In the genomic region with DNA sequence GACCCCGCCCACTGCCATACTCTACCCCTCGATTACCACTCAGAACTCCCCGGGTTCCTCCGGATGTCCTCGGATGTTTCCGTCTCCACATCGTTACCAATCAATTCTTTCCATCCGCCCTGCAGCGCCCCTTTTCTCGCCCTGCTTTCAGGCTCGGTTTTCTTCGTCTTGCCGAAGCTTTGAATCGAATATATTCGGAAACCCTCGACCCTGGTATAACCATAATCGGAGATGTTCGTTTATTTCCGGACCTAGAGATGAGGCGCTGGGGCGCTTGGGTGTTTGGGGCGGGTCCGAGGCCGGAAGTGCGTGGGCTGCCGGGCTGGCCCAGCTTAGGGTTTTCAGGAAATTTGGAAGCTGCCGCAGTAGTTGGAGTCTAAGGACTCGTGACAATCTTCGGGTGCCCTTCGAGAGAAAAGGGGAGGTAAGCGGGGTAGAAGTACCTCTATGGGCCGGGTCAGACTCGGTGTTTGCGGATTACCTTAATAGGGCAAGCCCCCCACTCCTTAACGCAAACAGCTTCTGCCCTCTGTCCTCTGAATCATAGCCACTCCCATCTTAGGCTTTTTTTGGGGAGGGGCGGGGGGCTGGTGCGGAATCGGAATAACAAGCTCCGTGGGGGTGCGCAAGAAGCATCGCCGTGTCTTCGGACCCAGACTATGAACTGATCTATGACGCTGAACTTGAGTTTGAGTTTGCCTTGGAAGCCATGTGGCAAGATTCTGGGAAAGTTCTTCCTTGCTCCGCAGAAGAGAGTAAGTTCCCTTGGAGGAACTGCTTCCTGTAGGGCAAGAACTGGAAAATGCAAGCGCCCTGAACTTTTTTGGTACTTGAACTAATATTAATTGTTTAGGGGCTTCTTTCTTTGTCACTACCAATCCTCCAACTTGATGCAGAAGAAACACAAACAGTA, we compare ENCODE assay signal across 8 cellular contexts. TPM values are rescaled to one million over a fixed set of nuclear protein-coding genes. Genes with fewer than 3 reads are reported as not detected.
DNase-seq lines count a peak whose midpoint lies in the region; ATAC-seq and TF ChIP-seq lines count a peak whose summit lies in the region.

Gene C14orf119 (plus strand): TSS at position 310 of the 913 bp plus-strand sequence. CDS start 2,154 bp downstream, outside the sequence.

- ATAC-seq in GM18498 (IDR thresholded peaks at IDR 0.05; ENCODE audit: unreplicated experiment) = peak; percentile 93
- ATAC-seq in HG02759 (IDR thresholded peaks at IDR 0.05; ENCODE audit: unreplicated experiment) = peak; percentile 90
- peak; percentile 98 for ATAC-seq in sciatic nerve

- no peaks in the 10 kb centered on the region for H3K9me2 ChIP-seq in hepatocyte (replicated peaks; ENCODE audit: insufficient read depth)

- WGBS in hepatocyte (ENCODE audit: low lambda C conversion rate, missing lambda C conversion rate) = 1% methylated on average over 46 of the region's 46 CpGs

- no peaks in the 10 kb centered on the region for H3K9me3 ChIP-seq in Peyer's patch
- H3K9me3 ChIP-seq in hepatocyte (ENCODE audit: low read depth) = no peaks in the 10 kb centered on the region

- peak within 1 kb of the TSS; percentile 93 to 100 (median 97) for H3K27ac ChIP-seq in Peyer's patch
- H3K27ac ChIP-seq in hepatocyte = peak within 1 kb of the TSS; percentile 91

- intact Hi-C loops in sciatic nerve (cut with DNase I) = no loop called here

- H3K4me1 ChIP-seq in Peyer's patch (peaks cover 6 to 27% (median 10%) of the 10 kb centered on the region in 4 donors), hepatocyte (ENCODE audit: insufficient read depth) (peaks cover 18% of the 10 kb centered on the region)

- H3K79me2 ChIP-seq in hepatocyte = peaks cover 73% of the 10 kb centered on the region

- in situ Hi-C loops in astrocyte of the cerebellum (cut with HindIII; ENCODE audit: low sequenced_read_pairs) = loop anchor here (10.0 kb wide), 1 partner anchor 91 kb away; no protein-coding TSS in a partner anchor

- H3K27me3 ChIP-seq in Peyer's patch = no peaks in the 10 kb centered on the region
- H3K27me3 ChIP-seq in hepatocyte = no peaks in the 10 kb centered on the region

- H3K36me3 ChIP-seq in Peyer's patch (peaks cover 0 to 51% (median 0%) of the 10 kb centered on the region in 3 donors), hepatocyte (replicated peaks; ENCODE audit: insufficient read depth, low read depth) (no peaks in the 10 kb centered on the region)

- H3K4me2 ChIP-seq in hepatocyte = peak within 1 kb of the TSS; percentile 93

- TF ChIP-seq CTCF in Peyer's patch (IDR thresholded peaks at IDR 0.05) = no peak
- no peak for TF ChIP-seq CTCF in astrocyte of the cerebellum (IDR thresholded peaks at IDR 0.05; ENCODE audit: low read depth, low read length, missing control alignments)
- TF ChIP-seq CTCF in hepatocyte (IDR thresholded peaks at IDR 0.05; ENCODE audit: poor library complexity) = no peak

- peak; percentile 93 to 100 (median 100) for DNase-seq in Peyer's patch
- peak; percentile 99 for DNase-seq in astrocyte of the cerebellum (ENCODE audit: low read depth)
- peak; percentile 100 for DNase-seq in hepatocyte (ENCODE audit: low spot score)
- DNase-seq in sciatic nerve (ENCODE audit: low spot score) = peak; percentile 100
- no peak for DNase-seq in NCI-H1092 treated with DMSO at 0.1 percent for 48 hours (lab: John Stamatoyannopoulos, UW)
- no peak for DNase-seq in NCI-H187 (lab: John Stamatoyannopoulos, UW)

- H3K4me3 ChIP-seq in Peyer's patch (peak within 1 kb of the TSS; percentile 76 to 100 (median 95)), astrocyte of the cerebellum (ENCODE audit: low read depth, low read length) (peak within 1 kb of the TSS; percentile 92), hepatocyte (peak within 1 kb of the TSS; percentile 51)

- peak within 1 kb of the TSS; percentile 13 for H2AFZ ChIP-seq in hepatocyte

- peaks cover 31% of the 10 kb centered on the region for H4K20me1 ChIP-seq in hepatocyte (ENCODE audit: insufficient read depth, poor library complexity, severe bottlenecking)

- TF ChIP-seq POLR2A in Peyer's patch (IDR thresholded peaks at IDR 0.05) = peak; percentile 68 to 86

RNA-seq across cellular contexts. Expression of gene C14orf119, which starts in this region (rescaled TPM):
- total RNA-seq in Peyer's patch (10 to 100 TPM in 3 of 4 donors, 1 to 10 TPM in 1; 5.0 to 30.3 (median 18.8) TPM), hepatocyte (47.7 and 64.9 TPM in 2 replicates), sciatic nerve (32.2 TPM)
- 118 and 146 TPM in 2 replicates for polyA plus RNA-seq in hepatocyte

Comparison
In these comparisons a context has a peak if more than half of its experiments do, and no peak if none do; other contexts are left out.
1. DNase-seq: peak in Peyer's patch (3 of 3), astrocyte of the cerebellum (single experiment), hepatocyte (single experiment) and sciatic nerve (single experiment); none in NCI-H1092 treated with DMSO at 0.1 percent for 48 hours (single experiment) and NCI-H187 (0 of 2).
2. Peak in every context shown above with its lines, with median percentiles within 50 percentile points of each other: ATAC-seq and H3K4me3 ChIP-seq.